Comparison of ENCODE assay signal across 10 cellular contexts in genomic region chr9:133995012-133995896, GRCh38. TPM values are rescaled to one million over a fixed set of nuclear protein-coding genes. Genes with fewer than 3 reads are reported as not detected.
DNase-seq lines count a peak whose midpoint lies in the region; ATAC-seq and TF ChIP-seq lines count a peak whose summit lies in the region.
"Had no signal": no experiment of that assay in that cellular context is flagged by ENCODE, and none has a peak within 500 bp of the region (broad histone marks: within the 10 kb centered on the region; RNA-seq: fewer than 3 reads in every experiment).

No MANE protein-coding gene starts in this region.

- H3K27ac ChIP-seq in ascending aorta (no peak overlapping the region), gastroesophageal sphincter (no peak overlapping the region)
- H3K27ac ChIP-seq: BLaER1 had no signal

- intact Hi-C loops in ascending aorta (cut with DNase I), result no loop called here

- no peaks in the 10 kb centered on the region for H3K36me3 Mint-ChIP-seq in nephron (ENCODE audit: low read depth)

- no peak for ATAC-seq in GM21723 (IDR thresholded peaks at IDR 0.05; ENCODE audit: unreplicated experiment)
- no peak for ATAC-seq in gastroesophageal sphincter

- H3K27me3 ChIP-seq in ascending aorta (no peaks in the 10 kb centered on the region), gastroesophageal sphincter (peaks cover 24% of the 10 kb centered on the region)
- H3K27me3 ChIP-seq: BLaER1 had no signal

- DNase-seq in NCI-H2171 treated with DMSO at 0.1 percent for 48 hours (lab: John Stamatoyannopoulos, UW), result peak; percentile 52
- DNase-seq in NCI-H2171 (lab: John Stamatoyannopoulos, UW), result no peak
- peak; percentile 44 for DNase-seq in H4 (ENCODE audit: low spot score)
- peak; percentile 23 for DNase-seq in SW480 (ENCODE audit: low spot score)
- no peak for DNase-seq in ascending aorta (ENCODE audit: low spot score in 2 of 2)
- DNase-seq: cortex of kidney had no signal

- peaks cover 9% of the 10 kb centered on the region for H3K27me3 Mint-ChIP-seq in nephron (ENCODE audit: low read depth)

- H3K9me3 ChIP-seq in ascending aorta (no peaks in the 10 kb centered on the region), gastroesophageal sphincter (no peaks in the 10 kb centered on the region)
- H3K9me3 ChIP-seq: BLaER1 had no signal

- TF ChIP-seq POLR2A in gastroesophageal sphincter (IDR thresholded peaks at IDR 0.05), result no peak

- H3K4me3 ChIP-seq in ascending aorta (no peak overlapping the region), gastroesophageal sphincter (no peak overlapping the region)
- H3K4me3 ChIP-seq: BLaER1 had no signal

- H3K27ac Mint-ChIP-seq in nephron, result no peak overlapping the region

- peaks cover 0 to 23% of the 10 kb centered on the region in 2 donors for H3K4me1 ChIP-seq in ascending aorta
- H3K4me1 ChIP-seq in gastroesophageal sphincter, result peaks cover 0 to 34% (median 18%) of the 10 kb centered on the region in 3 donors

- H3K9me3 Mint-ChIP-seq in nephron, result no peaks in the 10 kb centered on the region

- peak overlapping the region; percentile 53 to 61 (median 53) for H3K4me3 Mint-ChIP-seq in nephron

- WGBS in gastroesophageal sphincter (ENCODE audit: low coverage in 1 of 2), 2 donors, result 47 to 49% methylated on average over 6 to 10 of the region's 17 CpGs

- peaks cover 18% of the 10 kb centered on the region for H3K4me1 Mint-ChIP-seq in nephron

- no peak for TF ChIP-seq EP300 in gastroesophageal sphincter (IDR thresholded peaks at IDR 0.05)

- TF ChIP-seq CTCF in nephron (IDR thresholded peaks at IDR 0.05; ENCODE audit: unreplicated experiment in 3 of 3) (no peak), ascending aorta (IDR thresholded peaks at IDR 0.05) (no peak), gastroesophageal sphincter (IDR thresholded peaks at IDR 0.05) (no peak)

- H3K36me3 ChIP-seq in ascending aorta (no peaks in the 10 kb centered on the region), gastroesophageal sphincter (no peaks in the 10 kb centered on the region)
- H3K36me3 ChIP-seq: BLaER1 had no signal

RNA-seq across cellular contexts. Expression of gene VAV2, which starts 3.1 kb away (rescaled TPM):
- 4.5 and 6.1 TPM in 2 replicates for total RNA-seq in H4 (2014; rRNA removed; shearing (Covaris generic))
- total RNA-seq in ascending aorta, result 12.7 TPM
- 10 to 100 TPM in 1 of 4 donors, 1 to 10 TPM in 3; 7.7 to 16.8 (median 8.9) TPM for total RNA-seq in gastroesophageal sphincter

RNA-seq across cellular contexts. Expression of gene BRD3OS, which starts 30.0 kb away (rescaled TPM):
- 23.1 and 26.4 TPM in 2 replicates for total RNA-seq in H4 (2014; rRNA removed; shearing (Covaris generic))
- total RNA-seq in ascending aorta (15.9 TPM), gastroesophageal sphincter (10 to 100 TPM; 15.3 to 39.0 (median 21.7) TPM)

Comparison
In these comparisons a context has a peak if more than half of its experiments do, and no peak if none do; other contexts are left out.
1. DNase-seq: peak in NCI-H2171 treated with DMSO at 0.1 percent for 48 hours (single experiment), H4 (single experiment) and SW480 (single experiment); none in NCI-H2171 (single experiment) and ascending aorta (0 of 2).